2 cellular contexts compared by ENCODE assay signal in genomic region chr13:28984825-28985224, GRCh38.
A peak's percentile ranks its signal among the peaks of the same experiment; 100 is the strongest.
TF ChIP-seq lines count a peak whose summit lies in the region.

No MANE protein-coding gene starts in this region.

TF ChIP-seq in liver, 16 proteins besides CTCF, POLR2A, EP300 and RAD21:
- TF ChIP-seq, protein P1, sequence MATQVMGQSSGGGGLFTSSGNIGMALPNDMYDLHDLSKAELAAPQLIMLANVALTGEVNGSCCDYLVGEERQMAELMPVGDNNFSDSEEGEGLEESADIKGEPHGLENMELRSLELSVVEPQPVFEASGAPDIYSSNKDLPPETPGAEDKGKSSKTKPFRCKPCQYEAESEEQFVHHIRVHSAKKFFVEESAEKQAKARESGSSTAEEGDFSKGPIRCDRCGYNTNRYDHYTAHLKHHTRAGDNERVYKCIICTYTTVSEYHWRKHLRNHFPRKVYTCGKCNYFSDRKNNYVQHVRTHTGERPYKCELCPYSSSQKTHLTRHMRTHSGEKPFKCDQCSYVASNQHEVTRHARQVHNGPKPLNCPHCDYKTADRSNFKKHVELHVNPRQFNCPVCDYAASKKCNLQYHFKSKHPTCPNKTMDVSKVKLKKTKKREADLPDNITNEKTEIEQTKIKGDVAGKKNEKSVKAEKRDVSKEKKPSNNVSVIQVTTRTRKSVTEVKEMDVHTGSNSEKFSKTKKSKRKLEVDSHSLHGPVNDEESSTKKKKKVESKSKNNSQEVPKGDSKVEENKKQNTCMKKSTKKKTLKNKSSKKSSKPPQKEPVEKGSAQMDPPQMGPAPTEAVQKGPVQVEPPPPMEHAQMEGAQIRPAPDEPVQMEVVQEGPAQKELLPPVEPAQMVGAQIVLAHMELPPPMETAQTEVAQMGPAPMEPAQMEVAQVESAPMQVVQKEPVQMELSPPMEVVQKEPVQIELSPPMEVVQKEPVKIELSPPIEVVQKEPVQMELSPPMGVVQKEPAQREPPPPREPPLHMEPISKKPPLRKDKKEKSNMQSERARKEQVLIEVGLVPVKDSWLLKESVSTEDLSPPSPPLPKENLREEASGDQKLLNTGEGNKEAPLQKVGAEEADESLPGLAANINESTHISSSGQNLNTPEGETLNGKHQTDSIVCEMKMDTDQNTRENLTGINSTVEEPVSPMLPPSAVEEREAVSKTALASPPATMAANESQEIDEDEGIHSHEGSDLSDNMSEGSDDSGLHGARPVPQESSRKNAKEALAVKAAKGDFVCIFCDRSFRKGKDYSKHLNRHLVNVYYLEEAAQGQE (IDR thresholded peaks at IDR 0.05) = no peak
- TF ChIP-seq MAX (IDR thresholded peaks at IDR 0.05) = no peak
- peak; percentile 32 for TF ChIP-seq SP1 (IDR thresholded peaks at IDR 0.05)
- peak; percentile 15 for TF ChIP-seq HNF4G (IDR thresholded peaks at IDR 0.05)
- peak; percentile 58 to 87 for TF ChIP-seq HNF4A (conservative IDR thresholded peaks at IDR 0.05)
- no peak for TF ChIP-seq FOXA2 (IDR thresholded peaks at IDR 0.05)
- no peak for TF ChIP-seq FOXA1 (IDR thresholded peaks at IDR 0.05)
- TF ChIP-seq GABPA (IDR thresholded peaks at IDR 0.05 in 1 of 2, conservative IDR thresholded peaks at IDR 0.05 in 1 of 2) = no peak
- no peak for TF ChIP-seq ATF3 (IDR thresholded peaks at IDR 0.05)
- TF ChIP-seq JUND (IDR thresholded peaks at IDR 0.05) = peak; percentile 14 to 86
- peak; percentile 18 for TF ChIP-seq YY1 (IDR thresholded peaks at IDR 0.05)
- TF ChIP-seq EGR1 (IDR thresholded peaks at IDR 0.05; ENCODE audit: low read depth in 2 of 2) = no peak
- TF ChIP-seq TAF1 (conservative IDR thresholded peaks at IDR 0.05) = no peak
- TF ChIP-seq RXRA (IDR thresholded peaks at IDR 0.05) = peak in 1 of 2 donors; percentile 62
- TF ChIP-seq, protein P2, sequence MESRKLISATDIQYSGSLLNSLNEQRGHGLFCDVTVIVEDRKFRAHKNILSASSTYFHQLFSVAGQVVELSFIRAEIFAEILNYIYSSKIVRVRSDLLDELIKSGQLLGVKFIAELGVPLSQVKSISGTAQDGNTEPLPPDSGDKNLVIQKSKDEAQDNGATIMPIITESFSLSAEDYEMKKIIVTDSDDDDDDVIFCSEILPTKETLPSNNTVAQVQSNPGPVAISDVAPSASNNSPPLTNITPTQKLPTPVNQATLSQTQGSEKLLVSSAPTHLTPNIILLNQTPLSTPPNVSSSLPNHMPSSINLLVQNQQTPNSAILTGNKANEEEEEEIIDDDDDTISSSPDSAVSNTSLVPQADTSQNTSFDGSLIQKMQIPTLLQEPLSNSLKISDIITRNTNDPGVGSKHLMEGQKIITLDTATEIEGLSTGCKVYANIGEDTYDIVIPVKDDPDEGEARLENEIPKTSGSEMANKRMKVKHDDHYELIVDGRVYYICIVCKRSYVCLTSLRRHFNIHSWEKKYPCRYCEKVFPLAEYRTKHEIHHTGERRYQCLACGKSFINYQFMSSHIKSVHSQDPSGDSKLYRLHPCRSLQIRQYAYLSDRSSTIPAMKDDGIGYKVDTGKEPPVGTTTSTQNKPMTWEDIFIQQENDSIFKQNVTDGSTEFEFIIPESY (IDR thresholded peaks at IDR 0.05) = no peak
- no peak for TF ChIP-seq NR2F2 (IDR thresholded peaks at IDR 0.05)

TF ChIP-seq in HepG2, 621 proteins besides CTCF, POLR2A, EP300 and RAD21:
- TF ChIP-seq, protein P3, sequence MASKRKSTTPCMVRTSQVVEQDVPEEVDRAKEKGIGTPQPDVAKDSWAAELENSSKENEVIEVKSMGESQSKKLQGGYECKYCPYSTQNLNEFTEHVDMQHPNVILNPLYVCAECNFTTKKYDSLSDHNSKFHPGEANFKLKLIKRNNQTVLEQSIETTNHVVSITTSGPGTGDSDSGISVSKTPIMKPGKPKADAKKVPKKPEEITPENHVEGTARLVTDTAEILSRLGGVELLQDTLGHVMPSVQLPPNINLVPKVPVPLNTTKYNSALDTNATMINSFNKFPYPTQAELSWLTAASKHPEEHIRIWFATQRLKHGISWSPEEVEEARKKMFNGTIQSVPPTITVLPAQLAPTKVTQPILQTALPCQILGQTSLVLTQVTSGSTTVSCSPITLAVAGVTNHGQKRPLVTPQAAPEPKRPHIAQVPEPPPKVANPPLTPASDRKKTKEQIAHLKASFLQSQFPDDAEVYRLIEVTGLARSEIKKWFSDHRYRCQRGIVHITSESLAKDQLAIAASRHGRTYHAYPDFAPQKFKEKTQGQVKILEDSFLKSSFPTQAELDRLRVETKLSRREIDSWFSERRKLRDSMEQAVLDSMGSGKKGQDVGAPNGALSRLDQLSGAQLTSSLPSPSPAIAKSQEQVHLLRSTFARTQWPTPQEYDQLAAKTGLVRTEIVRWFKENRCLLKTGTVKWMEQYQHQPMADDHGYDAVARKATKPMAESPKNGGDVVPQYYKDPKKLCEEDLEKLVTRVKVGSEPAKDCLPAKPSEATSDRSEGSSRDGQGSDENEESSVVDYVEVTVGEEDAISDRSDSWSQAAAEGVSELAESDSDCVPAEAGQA (IDR thresholded peaks at IDR 0.05; ENCODE audit: low read depth) = no peak
- TF ChIP-seq, protein P3 (CRISPR knock-in tag; IDR thresholded peaks at IDR 0.05; ENCODE audit: borderline replicate concordance) = no peak
- TF ChIP-seq, protein P4, sequence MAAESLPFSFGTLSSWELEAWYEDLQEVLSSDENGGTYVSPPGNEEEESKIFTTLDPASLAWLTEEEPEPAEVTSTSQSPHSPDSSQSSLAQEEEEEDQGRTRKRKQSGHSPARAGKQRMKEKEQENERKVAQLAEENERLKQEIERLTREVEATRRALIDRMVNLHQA (CRISPR knock-in tag; IDR thresholded peaks at IDR 0.05) = no peak
- no peak for TF ChIP-seq TCF7L2 (IDR thresholded peaks at IDR 0.05; ENCODE audit: low read depth, low read length)
- no peak for TF ChIP-seq TFDP2 (CRISPR knock-in tag; IDR thresholded peaks at IDR 0.05)
